1 cellular context compared by ENCODE assay signal in the genomic region with DNA sequence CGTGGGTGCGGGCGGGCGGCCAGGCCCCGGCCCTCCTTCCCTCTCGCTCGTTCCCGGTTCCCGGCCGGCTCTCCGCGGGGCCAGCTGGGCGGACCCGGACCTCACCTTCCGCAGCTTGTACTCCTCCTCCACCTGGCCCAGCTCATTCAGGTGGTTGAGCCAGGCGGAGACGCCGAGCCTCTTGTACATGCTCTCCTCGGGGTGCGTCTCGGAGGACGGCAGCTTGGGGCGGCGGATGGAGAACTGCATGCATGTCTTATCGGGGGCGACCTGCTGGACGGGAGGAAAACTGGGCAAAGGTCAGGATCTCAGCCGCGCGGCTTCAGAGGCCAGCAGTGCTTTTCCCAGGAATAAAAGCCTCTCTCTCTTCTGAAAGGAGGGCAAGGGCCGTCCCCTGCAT.
TF ChIP-seq lines count a peak whose summit lies in the region.

No MANE protein-coding gene starts in this region.

TF ChIP-seq in IMR-90, 13 proteins besides CTCF, POLR2A, EP300 and RAD21 (continued from another document):
- no peak for TF ChIP-seq CEBPB (IDR thresholded peaks at IDR 0.05; ENCODE audit: low read depth, low read length)
- TF ChIP-seq FOS (IDR thresholded peaks at IDR 0.05; ENCODE audit: low read depth, low read length), result no peak
- TF ChIP-seq RFX5 (IDR thresholded peaks at IDR 0.05; ENCODE audit: low read depth, low read length), result no peak
- TF ChIP-seq, protein P1, sequence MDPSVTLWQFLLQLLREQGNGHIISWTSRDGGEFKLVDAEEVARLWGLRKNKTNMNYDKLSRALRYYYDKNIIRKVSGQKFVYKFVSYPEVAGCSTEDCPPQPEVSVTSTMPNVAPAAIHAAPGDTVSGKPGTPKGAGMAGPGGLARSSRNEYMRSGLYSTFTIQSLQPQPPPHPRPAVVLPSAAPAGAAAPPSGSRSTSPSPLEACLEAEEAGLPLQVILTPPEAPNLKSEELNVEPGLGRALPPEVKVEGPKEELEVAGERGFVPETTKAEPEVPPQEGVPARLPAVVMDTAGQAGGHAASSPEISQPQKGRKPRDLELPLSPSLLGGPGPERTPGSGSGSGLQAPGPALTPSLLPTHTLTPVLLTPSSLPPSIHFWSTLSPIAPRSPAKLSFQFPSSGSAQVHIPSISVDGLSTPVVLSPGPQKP (IDR thresholded peaks at IDR 0.05; ENCODE audit: borderline replicate concordance, low read depth, low read length), result no peak
- no peak for TF ChIP-seq NFE2L2 (IDR thresholded peaks at IDR 0.05; ENCODE audit: low read depth, low read length)
- TF ChIP-seq CHD1 (IDR thresholded peaks at IDR 0.05; ENCODE audit: low read depth, low read length), result no peak
